In genomic region chr19:14115761-14116160, GRCh38 we compare ENCODE assay signal across 1 cellular context.
TF ChIP-seq lines count a peak whose summit lies in the region.

No MANE protein-coding gene starts in this region.

TF ChIP-seq in GM23338, 12 proteins besides CTCF, POLR2A, EP300 and RAD21 (continued from another document):
- TF ChIP-seq ZNF462 (CRISPR knock-in tag; IDR thresholded peaks at IDR 0.05) = no peak
- no peak for TF ChIP-seq ZNF114 (CRISPR knock-in tag; IDR thresholded peaks at IDR 0.05)
- TF ChIP-seq STAT1 (IDR thresholded peaks at IDR 0.05; ENCODE audit: unreplicated experiment) = no peak
- no peak for TF ChIP-seq ETS1 (IDR thresholded peaks at IDR 0.05)
- no peak for TF ChIP-seq EZH2 (IDR thresholded peaks at IDR 0.05; ENCODE audit: low read depth, unreplicated experiment)
- TF ChIP-seq REST (IDR thresholded peaks at IDR 0.05; ENCODE audit: unreplicated experiment) = no peak
- TF ChIP-seq JUNB (IDR thresholded peaks at IDR 0.05; ENCODE audit: unreplicated experiment) = no peak
- TF ChIP-seq POLR2AphosphoS5 (IDR thresholded peaks at IDR 0.05; ENCODE audit: low read depth) = no peak
